Comparison of ENCODE assay signal across 1 cellular context in genomic region chr15:53937632-53938031, GRCh38. TPM values are rescaled to one million over a fixed set of nuclear protein-coding genes. Genes with fewer than 3 reads are reported as not detected.
"Had no signal": no experiment of that assay in that cellular context is flagged by ENCODE, and none has a peak within 500 bp of the region (broad histone marks: within the 10 kb centered on the region; RNA-seq: fewer than 3 reads in every experiment).

No MANE protein-coding gene starts in this region.

RNA-seq across cellular contexts. Expression of gene UNC13C, which starts 40.6 kb away (rescaled TPM):
- total RNA-seq: G401 had no signal
